Comparison of ENCODE assay signal across 1 cellular context in genomic region chr2:25481381-25482310, GRCh38.
TF ChIP-seq lines count a peak whose summit lies in the region.

No MANE protein-coding gene starts in this region.

TF ChIP-seq in SK-N-SH treated with all-trans-retinoic acid at 6 μM for 48 hours, 23 proteins besides CTCF, POLR2A, EP300 and RAD21 (continued from another document):
- no peak for TF ChIP-seq POU6F1 (CRISPR knock-in tag; IDR thresholded peaks at IDR 0.05; ENCODE audit: borderline replicate concordance, low read depth)
